In the genomic region with DNA sequence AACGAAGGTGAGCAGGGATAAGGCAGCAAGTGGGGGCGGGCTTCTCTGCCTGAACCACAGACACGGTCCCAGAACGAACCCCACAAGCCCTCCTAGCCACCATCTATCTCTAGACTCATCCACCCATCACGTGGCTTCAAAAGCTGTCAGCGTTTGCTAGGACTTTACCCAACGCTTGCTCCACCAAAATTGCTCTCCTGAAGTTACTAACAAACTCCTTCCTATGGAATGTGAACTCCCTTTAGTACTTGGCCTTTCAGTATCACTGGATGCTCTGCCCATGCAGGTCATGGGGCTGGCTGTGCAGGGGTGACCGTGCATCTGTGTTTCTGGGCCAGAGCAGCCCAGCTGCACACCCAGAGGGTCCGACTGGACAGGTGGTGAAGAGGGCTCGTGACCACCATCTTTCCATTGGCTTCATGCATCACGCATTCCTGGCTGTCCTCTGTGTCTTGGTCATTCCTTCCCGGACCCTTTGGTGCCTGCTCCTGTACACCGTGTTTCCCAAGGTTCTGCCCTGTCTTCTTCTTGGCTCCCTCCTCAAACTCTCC, we compare ENCODE assay signal across 18 cellular contexts.
A peak's percentile ranks its signal among the peaks of the same experiment; 100 is the strongest.
DNase-seq lines count a peak whose midpoint lies in the region; ATAC-seq, FAIRE-seq and TF ChIP-seq lines count a peak whose summit lies in the region.
"Had no signal": no experiment of that assay in that cellular context is flagged by ENCODE, and none has a peak within 500 bp of the region (broad histone marks: within the 10 kb centered on the region; RNA-seq: fewer than 3 reads in every experiment).

No MANE protein-coding gene starts in this region.

- POLR2A ChIA-PET in activated CD4-positive, alpha-beta memory T cell treated with anti-CD3 and anti-CD28 coated beads, Interleukin-2, amount 10 ng/mL, durations not matched to agents 7 days and 5 days (lab: Charles Lee): no interaction called here
- POLR2A ChIA-PET in activated CD4-positive, alpha-beta memory T cell treated with anti-CD3 and anti-CD28 coated beads for 36 hours (lab: Charles Lee): no interaction called here

- no peaks in the 10 kb centered on the region for H3K9me3 Mint-ChIP-seq in activated CD4-positive, alpha-beta memory T cell treated with anti-CD3 and anti-CD28 coated beads, Interleukin-2, amount 10 ng/mL, durations not matched to agents 7 days and 5 days
- H3K9me3 Mint-ChIP-seq in activated CD4-positive, alpha-beta memory T cell treated with anti-CD3 and anti-CD28 coated beads for 36 hours: no peaks in the 10 kb centered on the region
- H3K9me3 Mint-ChIP-seq in astrocyte (ENCODE audit: unreplicated experiment): peaks cover 6% of the 10 kb centered on the region
- H3K9me3 Mint-ChIP-seq: CD14-positive monocyte; CD8-positive, alpha-beta memory T cell; HFFc6 had no signal

- H3K4me3 ChIP-seq in astrocyte (ENCODE audit: insufficient read depth, low read depth, low read length) (no peak overlapping the region), tibial nerve (no peak overlapping the region)

- H3K4me1 ChIP-seq in astrocyte (ENCODE audit: insufficient read depth, low read length) (no peaks in the 10 kb centered on the region), tibial nerve (peaks cover 0 to under 1% (median 0%) of the 10 kb centered on the region in 4 donors)
- H3K4me1 ChIP-seq: Caco-2 had no signal

- no peak for TF ChIP-seq EP300 in tibial nerve (IDR thresholded peaks at IDR 0.05)

- FAIRE-seq in GM12892 (lab: Jason Lieb, UNC): no peak
- FAIRE-seq in astrocyte (lab: Jason Lieb, UNC): no peak
- FAIRE-seq: H1 had no signal

- H3K4me3 Mint-ChIP-seq in activated CD4-positive, alpha-beta memory T cell treated with anti-CD3 and anti-CD28 coated beads, Interleukin-2, amount 10 ng/mL, durations not matched to agents 7 days and 5 days: no peak overlapping the region
- H3K4me3 Mint-ChIP-seq in activated CD4-positive, alpha-beta memory T cell treated with anti-CD3 and anti-CD28 coated beads for 36 hours: no peak overlapping the region
- H3K4me3 Mint-ChIP-seq in astrocyte (ENCODE audit: unreplicated experiment): no peak overlapping the region
- H3K4me3 Mint-ChIP-seq: CD14-positive monocyte; CD8-positive, alpha-beta memory T cell; HFFc6 had no signal

- H3K9ac ChIP-seq in astrocyte (ENCODE audit: low read length): no peak overlapping the region

- H3K27ac Mint-ChIP-seq in activated CD4-positive, alpha-beta memory T cell treated with anti-CD3 and anti-CD28 coated beads, Interleukin-2, amount 10 ng/mL, durations not matched to agents 7 days and 5 days: no peak overlapping the region
- no peak overlapping the region for H3K27ac Mint-ChIP-seq in activated CD4-positive, alpha-beta memory T cell treated with anti-CD3 and anti-CD28 coated beads for 36 hours
- peak overlapping the region; percentile 6 for H3K27ac Mint-ChIP-seq in astrocyte (ENCODE audit: unreplicated experiment)
- H3K27ac Mint-ChIP-seq: CD8-positive, alpha-beta memory T cell; HFFc6 had no signal

- no peaks in the 10 kb centered on the region for H3K36me3 Mint-ChIP-seq in activated CD4-positive, alpha-beta memory T cell treated with anti-CD3 and anti-CD28 coated beads, Interleukin-2, amount 10 ng/mL, durations not matched to agents 7 days and 5 days (ENCODE audit: low read depth)
- no peaks in the 10 kb centered on the region for H3K36me3 Mint-ChIP-seq in activated CD4-positive, alpha-beta memory T cell treated with anti-CD3 and anti-CD28 coated beads for 36 hours
- peaks cover 1% of the 10 kb centered on the region for H3K36me3 Mint-ChIP-seq in astrocyte (ENCODE audit: low read depth, unreplicated experiment)
- H3K36me3 Mint-ChIP-seq: CD8-positive, alpha-beta memory T cell had no signal

- no peaks in the 10 kb centered on the region for H3K36me3 ChIP-seq in astrocyte (ENCODE audit: insufficient read depth, low read length)
- H3K36me3 ChIP-seq in tibial nerve: peaks cover 0 to 27% (median 0%) of the 10 kb centered on the region in 3 donors

- H2AFZ ChIP-seq in astrocyte (ENCODE audit: low read depth, low read length): no peak overlapping the region

- ATAC-seq in HG03521 (IDR thresholded peaks at IDR 0.05; ENCODE audit: unreplicated experiment): no peak
- ATAC-seq in HG03045 (IDR thresholded peaks at IDR 0.05; ENCODE audit: unreplicated experiment): no peak

- TF ChIP-seq POLR2A in GM12892 (IDR thresholded peaks at IDR 0.05; ENCODE audit: low read depth, low read length) (no peak), tibial nerve (IDR thresholded peaks at IDR 0.05) (no peak)

- CTCF ChIA-PET in activated CD4-positive, alpha-beta memory T cell treated with anti-CD3 and anti-CD28 coated beads, Interleukin-2, amount 10 ng/mL, durations not matched to agents 7 days and 5 days (lab: Charles Lee): no interaction called here
- CTCF ChIA-PET in activated CD4-positive, alpha-beta memory T cell treated with anti-CD3 and anti-CD28 coated beads for 36 hours (lab: Charles Lee): no interaction called here

- H3K4me2 ChIP-seq in astrocyte (ENCODE audit: low read length): no peak overlapping the region

- no peak for TF ChIP-seq CTCF in astrocyte (IDR thresholded peaks at IDR 0.05; ENCODE audit: insufficient read depth, low read depth, low read length)
- TF ChIP-seq CTCF in tibial nerve (IDR thresholded peaks at IDR 0.05): no peak

- H3K27ac ChIP-seq in astrocyte (ENCODE audit: low read depth, low read length): no peak overlapping the region
- H3K27ac ChIP-seq in tibial nerve: no peak overlapping the region
- H3K27ac ChIP-seq: 22Rv1, HL-60 had no signal

- no peaks in the 10 kb centered on the region for H3K4me1 Mint-ChIP-seq in activated CD4-positive, alpha-beta memory T cell treated with anti-CD3 and anti-CD28 coated beads, Interleukin-2, amount 10 ng/mL, durations not matched to agents 7 days and 5 days
- H3K4me1 Mint-ChIP-seq in activated CD4-positive, alpha-beta memory T cell treated with anti-CD3 and anti-CD28 coated beads for 36 hours (ENCODE audit: low read depth): no peaks in the 10 kb centered on the region
- no peaks in the 10 kb centered on the region for H3K4me1 Mint-ChIP-seq in astrocyte (ENCODE audit: low read depth, unreplicated experiment)
- H3K4me1 Mint-ChIP-seq: CD8-positive, alpha-beta memory T cell had no signal

- WGBS in tibial nerve, 2 donors: 91 to 92% methylated on average over 13 of the region's 13 CpGs

- no peaks in the 10 kb centered on the region for H3K27me3 Mint-ChIP-seq in activated CD4-positive, alpha-beta memory T cell treated with anti-CD3 and anti-CD28 coated beads, Interleukin-2, amount 10 ng/mL, durations not matched to agents 7 days and 5 days
- H3K27me3 Mint-ChIP-seq in activated CD4-positive, alpha-beta memory T cell treated with anti-CD3 and anti-CD28 coated beads for 36 hours: no peaks in the 10 kb centered on the region
- peaks cover 46% of the 10 kb centered on the region for H3K27me3 Mint-ChIP-seq in astrocyte (ENCODE audit: low read depth, unreplicated experiment)

- H4K20me1 ChIP-seq in astrocyte (ENCODE audit: insufficient read depth, low read length): no peaks in the 10 kb centered on the region

- H3K9me3 ChIP-seq in astrocyte (ENCODE audit: insufficient read depth, low read depth, low read length): no peaks in the 10 kb centered on the region
- H3K9me3 ChIP-seq in tibial nerve: no peaks in the 10 kb centered on the region
- H3K9me3 ChIP-seq: Caco-2 had no signal

- intact Hi-C loops in activated CD4-positive, alpha-beta memory T cell treated with anti-CD3 and anti-CD28 coated beads for 36 hours (cut with micrococcal nuclease): no loop called here

- no peaks in the 10 kb centered on the region for H3K27me3 ChIP-seq in astrocyte (ENCODE audit: insufficient read depth, low read length)
- no peaks in the 10 kb centered on the region for H3K27me3 ChIP-seq in tibial nerve

- peak; percentile 12 for DNase-seq in activated CD4-positive, alpha-beta memory T cell treated with anti-CD3 and anti-CD28 coated beads, Interleukin-2, amount 10 ng/mL, durations not matched to agents 7 days and 5 days
- DNase-seq in activated CD4-positive, alpha-beta memory T cell treated with anti-CD3 and anti-CD28 coated beads for 36 hours: no peak
- DNase-seq in GM12892 (ENCODE audit: insufficient read length): peak; percentile 5
- DNase-seq in astrocyte (ENCODE audit: low read depth): no peak
- peak; percentile 38 for DNase-seq in islet precursor cell
- no peak for DNase-seq in tibial nerve (ENCODE audit: low spot score in 2 of 2)
- DNase-seq: CD8-positive, alpha-beta memory T cell; DND-41; GF-D8; HCEC 1CT; HFFc6 had no signal

- H3K79me2 ChIP-seq in astrocyte (ENCODE audit: insufficient read depth, low read length): no peaks in the 10 kb centered on the region

Comparison
In these comparisons a context has a peak if more than half of its experiments do, and no peak if none do; other contexts are left out.
1. DNase-seq: peak in activated CD4-positive, alpha-beta memory T cell treated with anti-CD3 and anti-CD28 coated beads, Interleukin-2, amount 10 ng/mL, durations not matched to agents 7 days and 5 days (single experiment), GM12892 (single experiment) and islet precursor cell (single experiment); none in activated CD4-positive, alpha-beta memory T cell treated with anti-CD3 and anti-CD28 coated beads for 36 hours (single experiment), astrocyte (single experiment) and tibial nerve (0 of 2).